Comparison of ENCODE assay signal across 26 cellular contexts in genomic region chr1:51712590-51712989, GRCh38.
"Had no signal": no experiment of that assay in that cellular context is flagged by ENCODE, and none has a peak within 500 bp of the region (broad histone marks: within the 10 kb centered on the region; RNA-seq: fewer than 3 reads in every experiment).

No MANE protein-coding gene starts in this region.

- H3K9me3 ChIP-seq: colonic mucosa, esophagus squamous epithelium, gastroesophageal sphincter, heart left ventricle, left lung, lower lobe of right lung, mucosa of descending colon had no signal

- H3K27ac ChIP-seq: colonic mucosa, epithelial cell of prostate, esophagus squamous epithelium, gastroesophageal sphincter, heart left ventricle, left lung, lower lobe of right lung had no signal

- H3K27ac Mint-ChIP-seq: dendritic cell treated with granulocyte-macrophage colony-stimulating factor and Interleukin-4, amounts not matched to agents 40 ng/mL and 50 ng/mL, for 4 days; effector memory CD8-positive, alpha-beta T cell; endodermal cell; mesothelial cell of epicardium had no signal

- H3K9me3 Mint-ChIP-seq: dendritic cell treated with granulocyte-macrophage colony-stimulating factor and Interleukin-4, amounts not matched to agents 40 ng/mL and 50 ng/mL, for 4 days; effector memory CD8-positive, alpha-beta T cell had no signal

- H3K4me1 Mint-ChIP-seq: endodermal cell, mesothelial cell of epicardium had no signal

- DNase-seq: colonic mucosa; cortex of kidney; effector CD8-positive, alpha-beta T cell; effector memory CD8-positive, alpha-beta T cell; endodermal cell; erythroblast; esophagus squamous epithelium; foreskin fibroblast; foreskin melanocyte; heart left ventricle; hippocampal formation; islet precursor cell; left cardiac atrium; left lung; left ventricle myocardium superior; lower lobe of right lung; mesenchymal stem cell; mucosa of descending colon; naive B cell; naive thymus-derived CD8-positive, alpha-beta T cell had no signal

- H3K36me3 ChIP-seq: colonic mucosa, left lung, lower lobe of right lung had no signal

- H3K27me3 Mint-ChIP-seq: dendritic cell treated with granulocyte-macrophage colony-stimulating factor and Interleukin-4, amounts not matched to agents 40 ng/mL and 50 ng/mL, for 4 days; effector memory CD8-positive, alpha-beta T cell; naive B cell; naive thymus-derived CD8-positive, alpha-beta T cell had no signal

- ATAC-seq: effector memory CD8-positive, alpha-beta T cell; esophagus mucosa; gastroesophageal sphincter; heart left ventricle; left cardiac atrium; left lung; left ventricle myocardium superior; lower lobe of right lung; mucosa of descending colon; naive thymus-derived CD8-positive, alpha-beta T cell had no signal

- H3K4me1 ChIP-seq: colonic mucosa, esophagus squamous epithelium, left lung, lower lobe of right lung had no signal

- FAIRE-seq: endometrium had no signal

- H3K4me3 Mint-ChIP-seq: dendritic cell treated with granulocyte-macrophage colony-stimulating factor and Interleukin-4, amounts not matched to agents 40 ng/mL and 50 ng/mL, for 4 days; effector memory CD8-positive, alpha-beta T cell; endodermal cell; mesothelial cell of epicardium; naive B cell; naive thymus-derived CD8-positive, alpha-beta T cell had no signal

- H3K4me3 ChIP-seq: colonic mucosa, esophagus squamous epithelium, gastroesophageal sphincter, heart left ventricle, left lung, lower lobe of right lung, mucosa of descending colon had no signal
